In the genomic region with DNA sequence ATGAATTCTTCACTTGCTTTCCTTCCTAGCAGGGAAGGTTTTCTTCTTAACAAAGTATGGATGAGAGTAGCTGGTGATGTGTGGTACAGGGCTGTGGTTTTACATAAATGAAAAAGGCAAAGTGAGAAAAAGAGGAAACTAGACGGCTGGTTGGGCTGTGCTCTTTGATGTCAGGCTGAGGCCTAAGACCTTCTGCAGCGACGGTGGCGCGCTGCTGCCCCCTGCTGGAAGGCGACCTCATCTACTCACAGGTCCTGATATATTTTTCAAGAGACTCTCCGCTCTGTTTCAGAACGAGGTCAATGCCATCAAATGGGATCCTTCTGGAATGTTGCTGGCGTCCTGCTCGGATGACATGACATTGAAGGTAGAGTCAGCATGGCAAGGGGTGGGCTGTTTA, we compare ENCODE assay signal across 9 cellular contexts.
DNase-seq lines count a peak whose midpoint lies in the region; ATAC-seq, FAIRE-seq and TF ChIP-seq lines count a peak whose summit lies in the region.
"Had no signal": no experiment of that assay in that cellular context is flagged by ENCODE, and none has a peak within 500 bp of the region (broad histone marks: within the 10 kb centered on the region; RNA-seq: fewer than 3 reads in every experiment).

No MANE protein-coding gene starts in this region.

- H3K79me2 ChIP-seq in PC-3 (ENCODE audit: low read length), result no peaks in the 10 kb centered on the region

- CTCF ChIA-PET in PC-3 (lab: Charles Lee), result no interaction called here

- no peaks in the 10 kb centered on the region for H3K4me1 ChIP-seq in BE2C
- no peaks in the 10 kb centered on the region for H3K4me1 ChIP-seq in PC-3 (ENCODE audit: insufficient read depth, low read length)

- H3F3A ChIP-seq in PC-3 (ENCODE audit: low read length, unreplicated experiment), result no peaks in the 10 kb centered on the region

- no peaks in the 10 kb centered on the region for H3K36me3 ChIP-seq in BE2C
- no peaks in the 10 kb centered on the region for H3K36me3 ChIP-seq in PC-3 (ENCODE audit: low read depth, low read length)

- no TSS peak for BruUV-seq in PC-3 (replicated peaks; lab: Mats Ljungman, UMichigan)

- H4K20me1 ChIP-seq in PC-3 (ENCODE audit: low read length), result no peaks in the 10 kb centered on the region

- no peak for TF ChIP-seq CTCF in BE2C (IDR thresholded peaks at IDR 0.05; ENCODE audit: low read depth, low read length)
- no peak for TF ChIP-seq CTCF in PC-3 (conservative IDR thresholded peaks at IDR 0.05; ENCODE audit: low read depth, low read length)

- ATAC-seq in HG03565 (IDR thresholded peaks at IDR 0.05; ENCODE audit: unreplicated experiment) (peak; percentile 93), esophagus mucosa (no peak), PC-3 (no peak)

- H3K27me3 ChIP-seq in BE2C (no peaks in the 10 kb centered on the region), PC-3 (ENCODE audit: low read length) (no peaks in the 10 kb centered on the region)

- no peaks in the 10 kb centered on the region for H3K9me2 ChIP-seq in PC-3 (replicated peaks; ENCODE audit: low read length)

- FAIRE-seq in GM12891 (lab: Jason Lieb, UNC), result peak; percentile 77

- DNase-seq in GM12891 (ENCODE audit: insufficient read length, low spot score), result peak; percentile 33
- peak; percentile 34 to 44 for DNase-seq in activated CD4-positive, alpha-beta T cell treated with anti-CD3 and anti-CD28 coated beads, Interleukin-2, amount 50 U/mL, for 24 hours (ENCODE audit: low read depth in 1 of 2, low spot score in 1 of 2)
- DNase-seq in hypothalamus (lab: John Stamatoyannopoulos, UW), result peak in 30 of 51 donors; percentile 0 to 78 (median 20)
- peak; percentile 59 for DNase-seq in superior temporal gyrus (ENCODE audit: extremely low spot score)
- DNase-seq in BE2C, result no peak
- DNase-seq in PC-3, result no peak

- H3K9ac ChIP-seq in PC-3 (ENCODE audit: low read length), result no peak overlapping the region

- intact Hi-C loops in PC-3 (cut with micrococcal nuclease), result no loop called here

- H3K4me3 ChIP-seq in BE2C (ENCODE audit: low read depth, low read length) (no peak overlapping the region), PC-3 (ENCODE audit: low read length) (no peak overlapping the region)

- H3K27ac ChIP-seq in PC-3 (ENCODE audit: low read length), result no peak overlapping the region
- H3K27ac ChIP-seq: epithelial cell of prostate had no signal

- no peak overlapping the region for H2AFZ ChIP-seq in PC-3 (ENCODE audit: low read length)

- H3K9me3 ChIP-seq in BE2C (no peaks in the 10 kb centered on the region), PC-3 (ENCODE audit: low read length) (no peaks in the 10 kb centered on the region)

- TF ChIP-seq POLR2A in GM12891 (IDR thresholded peaks at IDR 0.05; ENCODE audit: low read depth, low read length), result no peak

- no peak overlapping the region for H3K4me2 ChIP-seq in PC-3 (ENCODE audit: low read length)

- POLR2A ChIA-PET in PC-3 (lab: Charles Lee; ENCODE audit: unreplicated experiment), result no interaction called here

TF ChIP-seq in GM12891, 5 proteins besides CTCF, POLR2A, EP300 and RAD21:
- TF ChIP-seq POLR2AphosphoS5 (IDR thresholded peaks at IDR 0.05; ENCODE audit: low read depth, low read length), result no peak
- no peak for TF ChIP-seq SPI1 (IDR thresholded peaks at IDR 0.05; ENCODE audit: low read depth, low read length)
- TF ChIP-seq POU2F2 (IDR thresholded peaks at IDR 0.05; ENCODE audit: low read depth, low read length), result no peak
- TF ChIP-seq TAF1 (IDR thresholded peaks at IDR 0.05; ENCODE audit: low read depth, low read length), result no peak
- TF ChIP-seq PAX5 (IDR thresholded peaks at IDR 0.05; ENCODE audit: insufficient read depth, low read length, severe bottlenecking), result no peak

Comparison
In these comparisons a context has a peak if more than half of its experiments do, and no peak if none do; other contexts are left out.
1. DNase-seq: peak in GM12891 (single experiment), activated CD4-positive, alpha-beta T cell treated with anti-CD3 and anti-CD28 coated beads, Interleukin-2, amount 50 U/mL, for 24 hours (2 of 2), hypothalamus (30 of 51) and superior temporal gyrus (single experiment); none in BE2C (single experiment) and PC-3 (single experiment).